Comparison of ENCODE assay signal across 15 cellular contexts in genomic region chr4:114807357-114807756, GRCh38.
DNase-seq lines count a peak whose midpoint lies in the region; ATAC-seq and TF ChIP-seq lines count a peak whose summit lies in the region.
"Had no signal": no experiment of that assay in that cellular context is flagged by ENCODE, and none has a peak within 500 bp of the region (broad histone marks: within the 10 kb centered on the region; RNA-seq: fewer than 3 reads in every experiment).

No MANE protein-coding gene starts in this region.

- no peak overlapping the region for H3K27ac ChIP-seq in testis
- H3K27ac ChIP-seq: lower lobe of right lung, RWPE1 had no signal

- intact Hi-C loops in testis (cut with DNase I; ENCODE audit: low total_unique reads) = no loop called here

- DNase-seq in NAMALWA (ENCODE audit: low spot score) (peak; percentile 3), NCI-H345 (lab: John Stamatoyannopoulos, UW) (no peak), testis (no peak), Ammon's horn (ENCODE audit: low spot score) (no peak), SW480 (ENCODE audit: low spot score) (no peak)
- DNase-seq: activated CD4-positive, CD25-positive, alpha-beta regulatory T cell treated with anti-CD3 and anti-CD28 coated beads, Interleukin-2, amount 50 U/mL, for 72 hours; activated CD8-positive, alpha-beta memory T cell treated with anti-CD3 and anti-CD28 coated beads, Interleukin-2, amount 50 U/mL, for 4 hours; lower lobe of right lung; natural killer cell; NCI-H2081 had no signal

- H3K27me3 ChIP-seq in testis = no peaks in the 10 kb centered on the region

- ATAC-seq in GM18502 (IDR thresholded peaks at IDR 0.05; ENCODE audit: poor library complexity, unreplicated experiment) (peak; percentile 7), GM19455 (IDR thresholded peaks at IDR 0.05; ENCODE audit: unreplicated experiment) (peak; percentile 21), HG02840 (IDR thresholded peaks at IDR 0.05; ENCODE audit: low FRiP score, unreplicated experiment) (peak; percentile 12)

- H3K36me3 ChIP-seq in testis (ENCODE audit: low read depth, missing control alignments) = no peaks in the 10 kb centered on the region
- H3K36me3 ChIP-seq: HAP-1, lower lobe of right lung had no signal

- H3K9me3 ChIP-seq in testis = no peaks in the 10 kb centered on the region
- H3K9me3 ChIP-seq: HAP-1, lower lobe of right lung had no signal

- 60 to 72% methylated on average over 4 to 8 of the region's 8 CpGs for whole genome bisulfite sequencing in testis, 2 donors

- H3K4me1 ChIP-seq in testis = no peaks in the 10 kb centered on the region
- H3K4me1 ChIP-seq: lower lobe of right lung had no signal

- TF ChIP-seq POLR2A in testis (IDR thresholded peaks at IDR 0.05) = no peak

- TF ChIP-seq CTCF in testis (IDR thresholded peaks at IDR 0.05) = no peak

- no peak overlapping the region for H3K4me3 ChIP-seq in testis
- H3K4me3 ChIP-seq: HAP-1, lower lobe of right lung had no signal
